In the genomic region with DNA sequence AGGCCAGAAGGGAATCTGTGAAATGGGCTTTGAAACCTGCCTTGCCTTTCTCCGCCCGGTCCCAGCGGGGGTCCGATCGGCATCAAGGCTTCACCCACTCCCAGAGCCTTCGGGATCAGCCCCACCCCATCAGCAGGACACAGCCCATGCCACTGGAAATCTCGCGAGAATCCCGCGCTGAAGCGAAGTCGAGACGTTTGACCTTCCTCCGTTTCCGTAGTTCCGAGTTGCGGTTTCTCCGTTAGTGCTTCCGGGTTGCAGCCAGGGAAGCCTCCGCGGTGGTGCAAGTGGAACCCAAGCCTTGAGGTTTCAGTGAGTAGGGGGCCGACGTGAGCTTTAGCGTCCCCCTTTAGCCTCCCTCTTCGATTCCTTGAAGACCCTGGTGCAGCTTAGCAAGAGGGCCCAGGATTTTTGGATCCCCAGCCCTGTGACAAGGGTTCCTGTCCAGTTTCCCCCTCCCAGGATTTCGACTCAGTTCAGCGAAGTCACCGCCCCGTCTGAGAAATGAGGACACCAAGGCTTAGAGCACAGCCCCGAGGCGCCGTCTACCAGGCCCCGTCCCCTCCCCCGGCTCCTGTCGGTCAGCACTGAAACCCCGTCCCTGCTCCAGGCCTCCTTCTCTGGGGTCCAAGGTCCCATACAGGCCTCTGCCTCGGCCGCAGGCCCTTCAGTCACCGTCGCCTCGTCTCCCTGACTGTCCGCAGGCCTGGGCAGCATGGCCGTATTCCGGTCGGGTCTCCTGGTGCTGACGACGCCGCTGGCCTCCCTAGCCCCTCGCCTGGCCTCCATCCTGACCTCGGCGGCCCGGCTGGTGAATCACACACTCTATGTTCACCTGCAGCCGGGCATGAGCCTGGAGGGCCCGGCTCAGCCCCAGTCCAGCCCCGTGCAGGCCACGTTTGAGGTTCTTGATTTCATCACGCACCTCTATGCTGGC, we compare ENCODE assay signal across 8 cellular contexts. TPM values are rescaled to one million over a fixed set of nuclear protein-coding genes. Genes with fewer than 3 reads are reported as not detected.
A peak's percentile ranks its signal among the peaks of the same experiment; 100 is the strongest.
DNase-seq lines count a peak whose midpoint lies in the region; ATAC-seq and TF ChIP-seq lines count a peak whose summit lies in the region.

A gene (plus strand): TSS at position 241 of the 937 bp plus-strand sequence. CDS start 475 bp downstream, at position 716.

- DNase-seq in GM03348 (ENCODE audit: low spot score) (peak; percentile 96), HL-60 (ENCODE audit: low read depth in 1 of 2, low spot score in 1 of 2) (peak; percentile 92 to 98), NCI-H82 treated with DMSO at 0.1 percent for 48 hours (lab: John Stamatoyannopoulos, UW; ENCODE audit: unreplicated experiment) (peak; percentile 91), dermis microvascular lymphatic vessel endothelial cell (ENCODE audit: low read depth in 2 of 2) (peak; percentile 96 to 98), left lobe of liver (ENCODE audit: low spot score) (peak; percentile 96)
- peak; percentile 93 to 97 for DNase-seq in activated CD4-positive, alpha-beta T cell treated with anti-CD3 and anti-CD28 coated beads, Interleukin-2, amount 50 U/mL, for 48 hours
- peak; percentile 94 for DNase-seq in stimulated activated CD4-positive, alpha-beta T cell treated with anti-CD3 and anti-CD28 coated beads, Interleukin-1b, Interleukin-23, amount 100 ng/mL, for 48 hours

- no peaks in the 10 kb centered on the region for H3K27me3 ChIP-seq in HL-60 (ENCODE audit: insufficient read depth, poor library complexity, severe bottlenecking)

- peak within 1 kb of the TSS; percentile 94 for H3K27ac ChIP-seq in HL-60 (replicated peaks)

- H3K4me3 ChIP-seq in HL-60 (replicated peaks; ENCODE audit: insufficient read depth, low read length): peak within 1 kb of the TSS; percentile 85

- no peak for TF ChIP-seq CTCF in HL-60 (IDR thresholded peaks at IDR 0.05; ENCODE audit: insufficient read depth, low read length)

- ATAC-seq in left lobe of liver (peak; percentile 67), HG02571 (IDR thresholded peaks at IDR 0.05; ENCODE audit: unreplicated experiment) (no peak)

RNA-seq across cellular contexts. Expression of the gene that starts here (rescaled TPM):
- 9.1 and 12.8 TPM in 2 replicates for total RNA-seq in dermis microvascular lymphatic vessel endothelial cell
- 78.8 TPM for total RNA-seq in left lobe of liver
